22 cellular contexts compared by ENCODE assay signal in genomic region chr5:160629007-160629402, GRCh38.
DNase-seq lines count a peak whose midpoint lies in the region; TF ChIP-seq lines count a peak whose summit lies in the region.
"Had no signal": no experiment of that assay in that cellular context is flagged by ENCODE, and none has a peak within 500 bp of the region (broad histone marks: within the 10 kb centered on the region; RNA-seq: fewer than 3 reads in every experiment).

No MANE protein-coding gene starts in this region.

- H3K27ac Mint-ChIP-seq in glutamatergic neuron (ENCODE audit: unreplicated experiment): peak overlapping the region; percentile 19
- H3K27ac Mint-ChIP-seq: activated CD8-positive, alpha-beta memory T cell treated with anti-CD3 and anti-CD28 coated beads, Interleukin-2, amount 10 ng/mL, durations not matched to agents 7 days and 5 days; activated naive CD8-positive, alpha-beta T cell; CD4-positive, CD25-positive, alpha-beta regulatory T cell; memory B cell had no signal

- H3K4me3 ChIP-seq in MG63: no peak overlapping the region
- H3K4me3 ChIP-seq: prostate gland, sigmoid colon, thyroid gland had no signal

- TF ChIP-seq CTCF in glutamatergic neuron (IDR thresholded peaks at IDR 0.05; ENCODE audit: partially characterized antibody, unreplicated experiment): no peak

- H3K27me3 ChIP-seq in MG63: 0 out of 2 replicates have a peak, but pooled peaks cover 3% of the 10 kb centered on the region
- H3K27me3 ChIP-seq: sigmoid colon, thyroid gland had no signal

- H3K27me3 Mint-ChIP-seq in glutamatergic neuron (ENCODE audit: unreplicated experiment): no peaks in the 10 kb centered on the region

- H3K36me3 Mint-ChIP-seq in glutamatergic neuron (ENCODE audit: unreplicated experiment): no peaks in the 10 kb centered on the region
- H3K36me3 Mint-ChIP-seq: activated CD8-positive, alpha-beta memory T cell treated with anti-CD3 and anti-CD28 coated beads, Interleukin-2, amount 10 ng/mL, durations not matched to agents 7 days and 5 days; activated naive CD8-positive, alpha-beta T cell; CD4-positive, CD25-positive, alpha-beta regulatory T cell; memory B cell had no signal

- H3K4me1 Mint-ChIP-seq in glutamatergic neuron (ENCODE audit: low read depth, unreplicated experiment): peaks cover 19% of the 10 kb centered on the region
- H3K4me1 Mint-ChIP-seq: activated CD8-positive, alpha-beta memory T cell treated with anti-CD3 and anti-CD28 coated beads, Interleukin-2, amount 10 ng/mL, durations not matched to agents 7 days and 5 days; CD4-positive, CD25-positive, alpha-beta regulatory T cell; central memory CD8-positive, alpha-beta T cell; memory B cell had no signal

- no peaks in the 10 kb centered on the region for H3K9me3 ChIP-seq in MG63
- H3K9me3 ChIP-seq: prostate gland, sigmoid colon, thyroid gland had no signal

- peak; percentile 78 for DNase-seq in DMS79 treated with DMSO at 0.1 percent for 48 hours (lab: John Stamatoyannopoulos, UW)
- peak; percentile 83 for DNase-seq in NCI-H1105 treated with DMSO at 0.1 percent for 48 hours (lab: John Stamatoyannopoulos, UW)
- peak; percentile 40 for DNase-seq in NCI-H345 treated with DMSO at 0.1 percent for 48 hours (lab: John Stamatoyannopoulos, UW; ENCODE audit: unreplicated experiment)
- DNase-seq in glutamatergic neuron: no peak
- DNase-seq in MG63: no peak
- DNase-seq in AG20443 (ENCODE audit: low spot score): no peak
- no peak for DNase-seq in SW 1271 (lab: John Stamatoyannopoulos, UW)
- DNase-seq in UCSD-AML1 (lab: John Stamatoyannopoulos, UW; ENCODE audit: unreplicated experiment): no peak
- DNase-seq: activated CD4-positive, alpha-beta T cell treated with anti-CD3 and anti-CD28 coated beads, Interleukin-2, amount 50 U/mL, for 1 hour; activated CD8-positive, alpha-beta memory T cell treated with anti-CD3 and anti-CD28 coated beads, Interleukin-2, amount 10 ng/mL, durations not matched to agents 7 days and 5 days; CD4-positive, CD25-positive, alpha-beta regulatory T cell; erythroblast; foreskin fibroblast; left cardiac atrium; NCI-H774; sigmoid colon; stimulated activated naive CD4-positive, alpha-beta T cell treated with Interleukin-2 at 50 U/mL for 16 hours; thyroid gland had no signal

- H3K9me3 Mint-ChIP-seq in glutamatergic neuron (ENCODE audit: unreplicated experiment): peaks cover 2% of the 10 kb centered on the region
- H3K9me3 Mint-ChIP-seq: central memory CD8-positive, alpha-beta T cell; memory B cell had no signal

- no peaks in the 10 kb centered on the region for H3K36me3 ChIP-seq in MG63
- H3K36me3 ChIP-seq: prostate gland, sigmoid colon, thyroid gland had no signal

- no peak overlapping the region for H3K4me3 Mint-ChIP-seq in glutamatergic neuron (ENCODE audit: unreplicated experiment)
- H3K4me3 Mint-ChIP-seq: activated CD8-positive, alpha-beta memory T cell treated with anti-CD3 and anti-CD28 coated beads, Interleukin-2, amount 10 ng/mL, durations not matched to agents 7 days and 5 days; activated naive CD8-positive, alpha-beta T cell; CD4-positive, CD25-positive, alpha-beta regulatory T cell; central memory CD8-positive, alpha-beta T cell; memory B cell had no signal

Comparison
In these comparisons a context has a peak if more than half of its experiments do, and no peak if none do; other contexts are left out.
1. DNase-seq: peak in DMS79 treated with DMSO at 0.1 percent for 48 hours (single experiment), NCI-H1105 treated with DMSO at 0.1 percent for 48 hours (single experiment) and NCI-H345 treated with DMSO at 0.1 percent for 48 hours (single experiment); none in glutamatergic neuron (single experiment), MG63 (single experiment), AG20443 (single experiment), SW 1271 (0 of 2) and UCSD-AML1 (single experiment).